ENCODE assay signal across 23 cellular contexts in the genomic region with DNA sequence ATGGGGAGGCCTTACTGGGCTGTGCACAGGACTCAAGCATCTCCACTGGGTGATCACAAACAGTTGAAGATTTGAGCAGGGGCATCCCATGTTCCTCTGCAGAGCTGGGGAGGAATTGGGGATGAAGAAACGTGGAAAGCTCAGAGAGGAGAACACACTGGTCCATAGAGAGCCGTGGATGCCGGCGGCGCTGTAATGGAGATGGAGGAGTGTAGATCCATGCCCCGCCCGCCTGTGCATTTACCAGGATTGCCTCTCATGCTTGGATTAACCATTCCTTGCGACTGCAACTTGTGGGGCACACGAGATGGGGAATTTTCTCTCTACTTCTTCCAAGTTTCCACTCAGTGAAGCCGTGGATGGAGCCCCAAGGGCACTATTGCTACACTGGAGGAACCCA.
DNase-seq lines count a peak whose midpoint lies in the region; ATAC-seq and TF ChIP-seq lines count a peak whose summit lies in the region.
"Had no signal": no experiment of that assay in that cellular context is flagged by ENCODE, and none has a peak within 500 bp of the region (broad histone marks: within the 10 kb centered on the region; RNA-seq: fewer than 3 reads in every experiment).

No MANE protein-coding gene starts in this region.

- TF ChIP-seq EP300 in SK-N-SH (IDR thresholded peaks at IDR 0.05; ENCODE audit: borderline replicate concordance in 1 of 2, low read depth in 1 of 2, low read length in 1 of 2): no peak
- TF ChIP-seq EP300 in stomach (IDR thresholded peaks at IDR 0.05): no peak

- no peak overlapping the region for H3K4me3 ChIP-seq in effector memory CD4-positive, alpha-beta T cell (ENCODE audit: insufficient read depth, low read depth, low read length, poor library complexity, severe bottlenecking)
- no peak overlapping the region for H3K4me3 ChIP-seq in SK-N-SH (ENCODE audit: low read depth in 2 of 2, low read length in 1 of 2)
- no peak overlapping the region for H3K4me3 ChIP-seq in stomach
- H3K4me3 ChIP-seq: BLaER1 treated with 17β-estradiol and CSF1 and Interleukin-3, amounts not matched to agents 10 nM and 100 nM; dorsolateral prefrontal cortex; gastroesophageal sphincter; GM23338 had no signal

- H3K79me2 ChIP-seq in SK-N-SH (ENCODE audit: insufficient read depth): peaks cover 12% of the 10 kb centered on the region; the same call in 1 of the 2 replicates

- no peaks in the 10 kb centered on the region for H3K9me3 Mint-ChIP-seq in stimulated activated naive CD8-positive, alpha-beta T cell treated with anti-CD3 and anti-CD28 coated beads, Interleukin-15, Interleukin-2, amounts not matched to agents 100 ng/mL and 50 ng/mL, for 24 hours
- H3K9me3 Mint-ChIP-seq in activated B cell treated with CpG ODN at 0.5 μM for 24 hours: no peaks in the 10 kb centered on the region
- H3K9me3 Mint-ChIP-seq in stimulated activated naive CD8-positive, alpha-beta T cell treated with anti-CD3 and anti-CD28 coated beads, Interleukin-15, amount 100 ng/mL, for 72 hours: no peaks in the 10 kb centered on the region
- H3K9me3 Mint-ChIP-seq: activated CD4-positive, alpha-beta T cell treated with anti-CD3 and anti-CD28 coated beads, Interleukin-2, amount 10 ng/mL, durations not matched to agents 7 days and 5 days; GM23338; nephron progenitor cell had no signal

- H3F3A ChIP-seq in SK-N-SH (replicated peaks; ENCODE audit: insufficient read depth): no peaks in the 10 kb centered on the region

- H3K9me3 ChIP-seq in effector memory CD4-positive, alpha-beta T cell (ENCODE audit: control insufficient read depth, low read length): no peaks in the 10 kb centered on the region
- H3K9me3 ChIP-seq in SK-N-SH: no peaks in the 10 kb centered on the region
- no peaks in the 10 kb centered on the region for H3K9me3 ChIP-seq in stomach
- H3K9me3 ChIP-seq: BLaER1 treated with 17β-estradiol and CSF1 and Interleukin-3, amounts not matched to agents 10 nM and 100 nM; gastroesophageal sphincter had no signal

- H3K36me3 Mint-ChIP-seq in stimulated activated naive CD8-positive, alpha-beta T cell treated with anti-CD3 and anti-CD28 coated beads, Interleukin-15, Interleukin-2, amounts not matched to agents 100 ng/mL and 50 ng/mL, for 24 hours (ENCODE audit: low read depth): peaks cover 69% of the 10 kb centered on the region
- peaks cover 77% of the 10 kb centered on the region for H3K36me3 Mint-ChIP-seq in activated B cell treated with CpG ODN at 0.5 μM for 24 hours (ENCODE audit: low read depth)

- peaks cover 100% of the 10 kb centered on the region for H3K4me1 Mint-ChIP-seq in stimulated activated naive CD8-positive, alpha-beta T cell treated with anti-CD3 and anti-CD28 coated beads, Interleukin-15, Interleukin-2, amounts not matched to agents 100 ng/mL and 50 ng/mL, for 24 hours (ENCODE audit: low read depth)
- peaks cover 83% of the 10 kb centered on the region for H3K4me1 Mint-ChIP-seq in activated B cell treated with CpG ODN at 0.5 μM for 24 hours
- peaks cover 100% of the 10 kb centered on the region for H3K4me1 Mint-ChIP-seq in stimulated activated naive CD8-positive, alpha-beta T cell treated with anti-CD3 and anti-CD28 coated beads, Interleukin-15, amount 100 ng/mL, for 72 hours

- TF ChIP-seq RAD21 in SK-N-SH (IDR thresholded peaks at IDR 0.05; ENCODE audit: low read length): no peak

- no peak overlapping the region for H3K4me2 ChIP-seq in SK-N-SH
- H3K4me2 ChIP-seq: BLaER1 treated with 17β-estradiol and CSF1 and Interleukin-3, amounts not matched to agents 10 nM and 100 nM; GM23338 had no signal

- peak overlapping the region; percentile 84 for H3K27ac Mint-ChIP-seq in stimulated activated naive CD8-positive, alpha-beta T cell treated with anti-CD3 and anti-CD28 coated beads, Interleukin-15, Interleukin-2, amounts not matched to agents 100 ng/mL and 50 ng/mL, for 24 hours
- H3K27ac Mint-ChIP-seq in activated B cell treated with CpG ODN at 0.5 μM for 24 hours: peak overlapping the region; percentile 47
- H3K27ac Mint-ChIP-seq in stimulated activated naive CD8-positive, alpha-beta T cell treated with anti-CD3 and anti-CD28 coated beads, Interleukin-15, amount 100 ng/mL, for 72 hours: peak overlapping the region in 1 of 2 donors; percentile 94
- H3K27ac Mint-ChIP-seq: nephron progenitor cell had no signal

- TF ChIP-seq POLR2A in stomach (IDR thresholded peaks at IDR 0.05): no peak

- ATAC-seq in stimulated activated naive CD8-positive, alpha-beta T cell treated with anti-CD3 and anti-CD28 coated beads, Interleukin-15, Interleukin-2, amounts not matched to agents 100 U/mL and 50 U/mL, for 24 hours: no peak
- ATAC-seq in activated B cell treated with CpG ODN at 0.5 μM for 24 hours (ENCODE audit: low read depth): no peak
- ATAC-seq in stimulated activated naive CD8-positive, alpha-beta T cell treated with anti-CD3 and anti-CD28 coated beads, Interleukin-15, amount 100 ng/mL, for 72 hours: no peak
- ATAC-seq: gastroesophageal sphincter, GM23338 had no signal

- no peaks in the 10 kb centered on the region for H3K9me2 ChIP-seq in SK-N-SH

- H3K27me3 ChIP-seq in effector memory CD4-positive, alpha-beta T cell (replicated peaks; ENCODE audit: control insufficient read depth, insufficient read depth, low read length, poor library complexity, severe bottlenecking): no peaks in the 10 kb centered on the region
- H3K27me3 ChIP-seq in SK-N-SH (ENCODE audit: insufficient read depth) (no peaks in the 10 kb centered on the region), stomach (no peaks in the 10 kb centered on the region)
- H3K27me3 ChIP-seq: BLaER1 treated with 17β-estradiol and CSF1 and Interleukin-3, amounts not matched to agents 10 nM and 100 nM; dorsolateral prefrontal cortex; gastroesophageal sphincter had no signal

- H3K36me3 ChIP-seq in effector memory CD4-positive, alpha-beta T cell (ENCODE audit: control insufficient read depth, insufficient read depth, low read length): peaks cover 10% of the 10 kb centered on the region
- H3K36me3 ChIP-seq in SK-N-SH (replicated peaks in 1 of 2; ENCODE audit: control insufficient read depth in 1 of 2, insufficient read depth in 2 of 2, low read length in 1 of 2): no peaks in the 10 kb centered on the region
- peaks cover 0 to 16% (median 9%) of the 10 kb centered on the region in 4 donors for H3K36me3 ChIP-seq in stomach

- H2AFZ ChIP-seq in SK-N-SH (ENCODE audit: low read depth): no peak overlapping the region
- H2AFZ ChIP-seq: GM23338 had no signal

- no peak for TF ChIP-seq CTCF in activated B cell treated with CpG ODN at 0.5 μM for 24 hours (IDR thresholded peaks at IDR 0.05)
- no peak for TF ChIP-seq CTCF in SK-N-SH (IDR thresholded peaks at IDR 0.05)
- no peak for TF ChIP-seq CTCF in stomach (IDR thresholded peaks at IDR 0.05)

- WGBS in SK-N-SH (ENCODE audit: low lambda C conversion rate): 93% methylated on average over 9 of the region's 10 CpGs
- 92 to 96% (median 94%) methylated on average over 10 of the region's 10 CpGs for WGBS in stomach, 5 donors

- intact Hi-C loops in activated B cell treated with CpG ODN at 0.5 μM for 24 hours (cut with micrococcal nuclease) (no loop called here), stomach (cut with DNase I; ENCODE audit: low total_unique reads) (no loop called here)

- POLR2A ChIA-PET in activated B cell treated with CpG ODN at 0.5 μM for 24 hours (lab: Charles Lee): interaction anchor here (0.6 kb wide), 1 partner anchor 234 kb away, joined by 3 read pairs; no protein-coding TSS in a partner anchor
- POLR2A ChIA-PET in SK-N-SH (lab: Yijun Ruan, JAX): no interaction called here

- peaks cover 64% of the 10 kb centered on the region for H3K4me1 ChIP-seq in effector memory CD4-positive, alpha-beta T cell (ENCODE audit: control insufficient read depth, insufficient read depth, low read length, poor library complexity, severe bottlenecking)
- H3K4me1 ChIP-seq in SK-N-SH (ENCODE audit: control insufficient read depth in 1 of 2, insufficient read depth in 2 of 2, low read depth in 1 of 2, low read length in 1 of 2) (peaks cover 0 to 7% of the 10 kb centered on the region in 2 experiments; a peak in 1 of 4 replicates), stomach (peaks cover 5 to 60% (median 30%) of the 10 kb centered on the region in 4 donors)

- H3K4me3 Mint-ChIP-seq in stimulated activated naive CD8-positive, alpha-beta T cell treated with anti-CD3 and anti-CD28 coated beads, Interleukin-15, Interleukin-2, amounts not matched to agents 100 ng/mL and 50 ng/mL, for 24 hours: peak overlapping the region; percentile 72
- no peak overlapping the region for H3K4me3 Mint-ChIP-seq in activated B cell treated with CpG ODN at 0.5 μM for 24 hours
- peak overlapping the region; percentile 30 to 77 for H3K4me3 Mint-ChIP-seq in stimulated activated naive CD8-positive, alpha-beta T cell treated with anti-CD3 and anti-CD28 coated beads, Interleukin-15, amount 100 ng/mL, for 72 hours
- H3K4me3 Mint-ChIP-seq: activated CD4-positive, alpha-beta T cell treated with anti-CD3 and anti-CD28 coated beads, Interleukin-2, amount 10 ng/mL, durations not matched to agents 7 days and 5 days; GM23338; nephron progenitor cell had no signal

- H3K27ac ChIP-seq in effector memory CD4-positive, alpha-beta T cell (ENCODE audit: insufficient read depth, low read length, poor library complexity, severe bottlenecking): peak overlapping the region; percentile 40
- H3K27ac ChIP-seq in SK-N-SH (ENCODE audit: low read depth in 2 of 2, low read length in 1 of 2) (no peak overlapping the region), substantia nigra (ENCODE audit: low read depth, low read length, poor library complexity, severe bottlenecking) (no peak overlapping the region), stomach (no peak overlapping the region)
- H3K27ac ChIP-seq: gastroesophageal sphincter had no signal

- H3K9ac ChIP-seq in SK-N-SH: no peak overlapping the region
- H3K9ac ChIP-seq: BLaER1 treated with 17β-estradiol and CSF1 and Interleukin-3, amounts not matched to agents 10 nM and 100 nM had no signal

- peaks cover 15% of the 10 kb centered on the region for H4K20me1 ChIP-seq in SK-N-SH (ENCODE audit: insufficient read depth)

- CTCF ChIA-PET in activated B cell treated with CpG ODN at 0.5 μM for 24 hours (lab: Charles Lee) (no interaction called here), SK-N-SH (lab: Yijun Ruan, JAX) (no interaction called here)

- no peaks in the 10 kb centered on the region for H3K27me3 Mint-ChIP-seq in stimulated activated naive CD8-positive, alpha-beta T cell treated with anti-CD3 and anti-CD28 coated beads, Interleukin-15, Interleukin-2, amounts not matched to agents 100 ng/mL and 50 ng/mL, for 24 hours
- no peaks in the 10 kb centered on the region for H3K27me3 Mint-ChIP-seq in activated B cell treated with CpG ODN at 0.5 μM for 24 hours
- no peaks in the 10 kb centered on the region for H3K27me3 Mint-ChIP-seq in stimulated activated naive CD8-positive, alpha-beta T cell treated with anti-CD3 and anti-CD28 coated beads, Interleukin-15, amount 100 ng/mL, for 72 hours
- H3K27me3 Mint-ChIP-seq: activated CD4-positive, alpha-beta T cell treated with anti-CD3 and anti-CD28 coated beads, Interleukin-2, amount 10 ng/mL, durations not matched to agents 7 days and 5 days had no signal

- no peak for DNase-seq in stimulated activated naive CD8-positive, alpha-beta T cell treated with anti-CD3 and anti-CD28 coated beads, Interleukin-15, Interleukin-2, amounts not matched to agents 100 U/mL and 50 U/mL, for 24 hours
- DNase-seq in activated B cell treated with CpG ODN at 0.5 μM for 24 hours (no peak), SK-N-SH (no peak), substantia nigra (lab: John Stamatoyannopoulos, UW) (no peak), stomach (no peak)
- DNase-seq in effector memory CD4-positive, alpha-beta T cell: no peak
- DNase-seq in stimulated activated naive CD8-positive, alpha-beta T cell treated with anti-CD3 and anti-CD28 coated beads, Interleukin-15, amount 100 ng/mL, for 72 hours: no peak
- DNase-seq: activated effector memory CD4-positive, alpha-beta T cell treated with Interleukin-2 at 50 U/mL for 16 hours; DND-41; dorsolateral prefrontal cortex; GF-D8; midbrain; NCI-H1417 treated with DMSO at 0.1 percent for 48 hours; NCI-H2029 treated with DMSO at 0.1 percent for 48 hours; NCI-H526; nephron progenitor cell; OCI-M1; stimulated activated CD4-positive, alpha-beta T cell treated with anti-CD3 and anti-CD28 coated beads, Interleukin-4, amount 100 ng/mL, for 24 hours had no signal
